2 cellular contexts compared by ENCODE assay signal in genomic region chr5:1818784-1819183, GRCh38.
TF ChIP-seq lines count a peak whose summit lies in the region.

No MANE protein-coding gene starts in this region.

TF ChIP-seq in GM23338, 12 proteins besides CTCF, POLR2A, EP300 and RAD21 (continued from another document):
- TF ChIP-seq ZNF462 (CRISPR knock-in tag; IDR thresholded peaks at IDR 0.05) = no peak
- no peak for TF ChIP-seq ZNF114 (CRISPR knock-in tag; IDR thresholded peaks at IDR 0.05)
- TF ChIP-seq JUNB (IDR thresholded peaks at IDR 0.05; ENCODE audit: unreplicated experiment) = no peak

TF ChIP-seq in WTC11, 78 proteins besides CTCF, POLR2A, EP300 and RAD21 (continued from another document):
- TF ChIP-seq, protein P1, sequence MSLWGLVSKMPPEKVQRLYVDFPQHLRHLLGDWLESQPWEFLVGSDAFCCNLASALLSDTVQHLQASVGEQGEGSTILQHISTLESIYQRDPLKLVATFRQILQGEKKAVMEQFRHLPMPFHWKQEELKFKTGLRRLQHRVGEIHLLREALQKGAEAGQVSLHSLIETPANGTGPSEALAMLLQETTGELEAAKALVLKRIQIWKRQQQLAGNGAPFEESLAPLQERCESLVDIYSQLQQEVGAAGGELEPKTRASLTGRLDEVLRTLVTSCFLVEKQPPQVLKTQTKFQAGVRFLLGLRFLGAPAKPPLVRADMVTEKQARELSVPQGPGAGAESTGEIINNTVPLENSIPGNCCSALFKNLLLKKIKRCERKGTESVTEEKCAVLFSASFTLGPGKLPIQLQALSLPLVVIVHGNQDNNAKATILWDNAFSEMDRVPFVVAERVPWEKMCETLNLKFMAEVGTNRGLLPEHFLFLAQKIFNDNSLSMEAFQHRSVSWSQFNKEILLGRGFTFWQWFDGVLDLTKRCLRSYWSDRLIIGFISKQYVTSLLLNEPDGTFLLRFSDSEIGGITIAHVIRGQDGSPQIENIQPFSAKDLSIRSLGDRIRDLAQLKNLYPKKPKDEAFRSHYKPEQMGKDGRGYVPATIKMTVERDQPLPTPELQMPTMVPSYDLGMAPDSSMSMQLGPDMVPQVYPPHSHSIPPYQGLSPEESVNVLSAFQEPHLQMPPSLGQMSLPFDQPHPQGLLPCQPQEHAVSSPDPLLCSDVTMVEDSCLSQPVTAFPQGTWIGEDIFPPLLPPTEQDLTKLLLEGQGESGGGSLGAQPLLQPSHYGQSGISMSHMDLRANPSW (CRISPR knock-in tag; conservative IDR thresholded peaks at IDR 0.05; ENCODE audit: low read depth) = no peak
- TF ChIP-seq ATF2 (CRISPR knock-in tag; IDR thresholded peaks at IDR 0.05; ENCODE audit: borderline replicate concordance, low read depth) = no peak
- TF ChIP-seq, protein P2, sequence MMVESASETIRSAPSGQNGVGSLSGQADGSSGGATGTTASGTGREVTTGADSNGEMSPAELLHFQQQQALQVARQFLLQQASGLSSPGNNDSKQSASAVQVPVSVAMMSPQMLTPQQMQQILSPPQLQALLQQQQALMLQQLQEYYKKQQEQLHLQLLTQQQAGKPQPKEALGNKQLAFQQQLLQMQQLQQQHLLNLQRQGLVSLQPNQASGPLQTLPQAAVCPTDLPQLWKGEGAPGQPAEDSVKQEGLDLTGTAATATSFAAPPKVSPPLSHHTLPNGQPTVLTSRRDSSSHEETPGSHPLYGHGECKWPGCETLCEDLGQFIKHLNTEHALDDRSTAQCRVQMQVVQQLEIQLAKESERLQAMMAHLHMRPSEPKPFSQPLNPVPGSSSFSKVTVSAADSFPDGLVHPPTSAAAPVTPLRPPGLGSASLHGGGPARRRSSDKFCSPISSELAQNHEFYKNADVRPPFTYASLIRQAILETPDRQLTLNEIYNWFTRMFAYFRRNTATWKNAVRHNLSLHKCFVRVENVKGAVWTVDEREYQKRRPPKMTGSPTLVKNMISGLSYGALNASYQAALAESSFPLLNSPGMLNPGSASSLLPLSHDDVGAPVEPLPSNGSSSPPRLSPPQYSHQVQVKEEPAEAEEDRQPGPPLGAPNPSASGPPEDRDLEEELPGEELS (CRISPR knock-in tag; IDR thresholded peaks at IDR 0.05) = no peak
- no peak for TF ChIP-seq TP53 (CRISPR knock-in tag; IDR thresholded peaks at IDR 0.05)
- TF ChIP-seq CDX4 (CRISPR knock-in tag; IDR thresholded peaks at IDR 0.05; ENCODE audit: borderline replicate concordance) = no peak
- TF ChIP-seq CBFB (CRISPR knock-in tag; IDR thresholded peaks at IDR 0.05; ENCODE audit: low read depth) = no peak
- no peak for TF ChIP-seq ELF4 (CRISPR knock-in tag; IDR thresholded peaks at IDR 0.05; ENCODE audit: low read depth)
- TF ChIP-seq SOX15 (CRISPR knock-in tag; IDR thresholded peaks at IDR 0.05) = no peak
- TF ChIP-seq PRDM15 (CRISPR knock-in tag; IDR thresholded peaks at IDR 0.05) = no peak
- no peak for TF ChIP-seq ETV6 (CRISPR knock-in tag; IDR thresholded peaks at IDR 0.05)
- TF ChIP-seq ZNF121 (CRISPR knock-in tag; IDR thresholded peaks at IDR 0.05) = no peak
